20 cellular contexts compared by ENCODE assay signal in genomic region chr9:126461029-126461428, GRCh38.
DNase-seq lines count a peak whose midpoint lies in the region; ATAC-seq and TF ChIP-seq lines count a peak whose summit lies in the region.
"Had no signal": no experiment of that assay in that cellular context is flagged by ENCODE, and none has a peak within 500 bp of the region (broad histone marks: within the 10 kb centered on the region; RNA-seq: fewer than 3 reads in every experiment).

No MANE protein-coding gene starts in this region.

- H3K9me3 ChIP-seq in BE2C (no peaks in the 10 kb centered on the region), uterus (no peaks in the 10 kb centered on the region)

- ATAC-seq in WTC11: peak; percentile 74
- ATAC-seq: Right ventricle myocardium inferior had no signal

- H3K27ac Mint-ChIP-seq in WTC11: no peak overlapping the region
- H3K27ac Mint-ChIP-seq in glutamatergic neuron (ENCODE audit: unreplicated experiment): no peak overlapping the region
- H3K27ac Mint-ChIP-seq in progenitor cell of endocrine pancreas: no peak overlapping the region
- H3K27ac Mint-ChIP-seq: IgD-negative memory B cell had no signal

- POLR2A ChIA-PET in WTC11 (lab: Charles Lee): no interaction called here

- H3K36me3 Mint-ChIP-seq in WTC11 (no peaks in the 10 kb centered on the region), glutamatergic neuron (ENCODE audit: unreplicated experiment) (peaks cover 9% of the 10 kb centered on the region), progenitor cell of endocrine pancreas (ENCODE audit: insufficient read depth) (peaks cover 3% of the 10 kb centered on the region)
- H3K36me3 Mint-ChIP-seq: IgD-negative memory B cell had no signal

- no peak overlapping the region for H3K27ac ChIP-seq in uterus
- H3K27ac ChIP-seq: C4-2B had no signal

- H3K9me3 Mint-ChIP-seq in WTC11: no peaks in the 10 kb centered on the region
- H3K9me3 Mint-ChIP-seq in glutamatergic neuron (ENCODE audit: unreplicated experiment): no peaks in the 10 kb centered on the region
- no peaks in the 10 kb centered on the region for H3K9me3 Mint-ChIP-seq in progenitor cell of endocrine pancreas (ENCODE audit: low read depth)
- H3K9me3 Mint-ChIP-seq: IgD-negative memory B cell had no signal

- no peaks in the 10 kb centered on the region for H3K36me3 ChIP-seq in BE2C
- no peaks in the 10 kb centered on the region for H3K36me3 ChIP-seq in uterus

- H3K4me3 Mint-ChIP-seq in WTC11: no peak overlapping the region
- no peak overlapping the region for H3K4me3 Mint-ChIP-seq in glutamatergic neuron (ENCODE audit: unreplicated experiment)
- no peak overlapping the region for H3K4me3 Mint-ChIP-seq in progenitor cell of endocrine pancreas (ENCODE audit: low read depth)
- H3K4me3 Mint-ChIP-seq: IgD-negative memory B cell had no signal

- H3K4me1 ChIP-seq in BE2C (no peaks in the 10 kb centered on the region), uterus (no peaks in the 10 kb centered on the region)

- no peak overlapping the region for H3K4me3 ChIP-seq in BE2C (ENCODE audit: low read depth, low read length)
- no peak overlapping the region for H3K4me3 ChIP-seq in uterus

- no peaks in the 10 kb centered on the region for H3K27me3 ChIP-seq in BE2C
- no peaks in the 10 kb centered on the region for H3K27me3 ChIP-seq in uterus

- H3K4me1 Mint-ChIP-seq in WTC11 (no peaks in the 10 kb centered on the region), glutamatergic neuron (ENCODE audit: low read depth, unreplicated experiment) (peaks cover 4% of the 10 kb centered on the region), progenitor cell of endocrine pancreas (ENCODE audit: low read depth) (no peaks in the 10 kb centered on the region)
- H3K4me1 Mint-ChIP-seq: IgD-negative memory B cell had no signal

- TF ChIP-seq CTCF in BE2C (IDR thresholded peaks at IDR 0.05; ENCODE audit: low read depth, low read length) (0 out of 2 replicates have a peak, but pooled peaks have one; percentile 9), WTC11 (IDR thresholded peaks at IDR 0.05) (no peak), glutamatergic neuron (IDR thresholded peaks at IDR 0.05; ENCODE audit: partially characterized antibody, unreplicated experiment) (peak; percentile 25), progenitor cell of endocrine pancreas (IDR thresholded peaks at IDR 0.05; ENCODE audit: unreplicated experiment) (peak; percentile 19), uterus (IDR thresholded peaks at IDR 0.05) (no peak)

- CTCF ChIA-PET in WTC11 (lab: Charles Lee): interaction anchor here (0.6 to 2.8 kb wide), 7 partner anchors 11 to 710 kb away, joined by 3 to 14 read pairs (median 3); no protein-coding TSS in a partner anchor

- no peak for DNase-seq in BE2C
- DNase-seq in WTC11 (ENCODE audit: low spot score): no peak
- no peak for DNase-seq in glutamatergic neuron
- no peak for DNase-seq in progenitor cell of endocrine pancreas (ENCODE audit: low spot score, unreplicated experiment)
- no peak for DNase-seq in uterus
- no peak for DNase-seq in cardiac septum (ENCODE audit: low spot score)
- DNase-seq in NCI-H146 (lab: John Stamatoyannopoulos, UW): no peak
- no peak for DNase-seq in activated CD4-positive, alpha-beta T cell treated with anti-CD3 and anti-CD28 coated beads, Interleukin-2, amount 50 U/mL, for 48 hours
- DNase-seq: AML-193, GF-D8, Karpas-422, MV-4-11, NCI-H1105 treated with DMSO at 0.1 percent for 48 hours, NCI-H1694 treated with DMSO at 0.1 percent for 48 hours, NCI-H2081 treated with DMSO at 0.1 percent for 48 hours, NCI-H2171 treated with DMSO at 0.1 percent for 48 hours, NCI-H524 treated with DMSO at 0.1 percent for 48 hours had no signal

- intact Hi-C loops in uterus (cut with DNase I; ENCODE audit: low total_unique reads): no loop called here
- intact Hi-C loops in cardiac septum (cut with DNase I): no loop called here

- H3K27me3 Mint-ChIP-seq in WTC11 (ENCODE audit: low read depth) (no peaks in the 10 kb centered on the region), glutamatergic neuron (ENCODE audit: unreplicated experiment) (no peaks in the 10 kb centered on the region), progenitor cell of endocrine pancreas (no peaks in the 10 kb centered on the region)

- no peak for TF ChIP-seq POLR2A in uterus (IDR thresholded peaks at IDR 0.05)

TF ChIP-seq in WTC11, 78 proteins besides CTCF, POLR2A, EP300 and RAD21:
- no peak for TF ChIP-seq CREM (CRISPR knock-in tag; IDR thresholded peaks at IDR 0.05)
- no peak for TF ChIP-seq ETV6 (CRISPR knock-in tag; IDR thresholded peaks at IDR 0.05)
- no peak for TF ChIP-seq ZNF121 (CRISPR knock-in tag; IDR thresholded peaks at IDR 0.05)
- TF ChIP-seq ZNF512 (CRISPR knock-in tag; IDR thresholded peaks at IDR 0.05; ENCODE audit: borderline replicate concordance): no peak
- TF ChIP-seq ZNF423 (CRISPR knock-in tag; IDR thresholded peaks at IDR 0.05): no peak
- TF ChIP-seq, protein P1, sequence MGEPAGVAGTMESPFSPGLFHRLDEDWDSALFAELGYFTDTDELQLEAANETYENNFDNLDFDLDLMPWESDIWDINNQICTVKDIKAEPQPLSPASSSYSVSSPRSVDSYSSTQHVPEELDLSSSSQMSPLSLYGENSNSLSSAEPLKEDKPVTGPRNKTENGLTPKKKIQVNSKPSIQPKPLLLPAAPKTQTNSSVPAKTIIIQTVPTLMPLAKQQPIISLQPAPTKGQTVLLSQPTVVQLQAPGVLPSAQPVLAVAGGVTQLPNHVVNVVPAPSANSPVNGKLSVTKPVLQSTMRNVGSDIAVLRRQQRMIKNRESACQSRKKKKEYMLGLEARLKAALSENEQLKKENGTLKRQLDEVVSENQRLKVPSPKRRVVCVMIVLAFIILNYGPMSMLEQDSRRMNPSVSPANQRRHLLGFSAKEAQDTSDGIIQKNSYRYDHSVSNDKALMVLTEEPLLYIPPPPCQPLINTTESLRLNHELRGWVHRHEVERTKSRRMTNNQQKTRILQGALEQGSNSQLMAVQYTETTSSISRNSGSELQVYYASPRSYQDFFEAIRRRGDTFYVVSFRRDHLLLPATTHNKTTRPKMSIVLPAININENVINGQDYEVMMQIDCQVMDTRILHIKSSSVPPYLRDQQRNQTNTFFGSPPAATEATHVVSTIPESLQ (CRISPR knock-in tag; IDR thresholded peaks at IDR 0.05): no peak
- no peak for TF ChIP-seq ZBTB21 (CRISPR knock-in tag; IDR thresholded peaks at IDR 0.05; ENCODE audit: borderline replicate concordance)
TF ChIP-seq in WTC11: peak in this region for 0.

Comparison
In these comparisons a context has a peak if more than half of its experiments do, and no peak if none do; other contexts are left out.
1. CTCF ChIP-seq: peak in BE2C (single experiment), glutamatergic neuron (single experiment) and progenitor cell of endocrine pancreas (single experiment); none in WTC11 (single experiment) and uterus (0 of 4).